In the genomic region with DNA sequence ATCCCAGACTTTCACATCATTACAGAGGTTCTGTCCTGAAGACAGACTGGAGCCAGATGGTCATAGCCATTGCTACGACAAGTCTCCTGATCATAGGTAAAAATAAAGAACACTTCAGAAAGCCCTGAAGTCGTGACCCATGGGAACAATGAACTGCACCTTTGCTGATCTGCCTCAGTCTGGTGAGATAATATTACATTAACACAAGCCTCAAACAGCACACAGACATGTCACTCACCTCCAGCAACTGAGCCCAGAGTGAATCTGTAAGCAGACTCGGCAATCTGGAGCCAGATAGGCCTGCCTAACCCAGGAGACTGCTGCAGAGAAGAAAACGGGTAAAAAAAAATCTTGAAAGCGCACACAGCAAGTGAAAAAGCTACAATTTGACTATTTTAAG, we compare ENCODE assay signal across 24 cellular contexts.
A peak's percentile ranks its signal among the peaks of the same experiment; 100 is the strongest.
DNase-seq lines count a peak whose midpoint lies in the region; ATAC-seq and TF ChIP-seq lines count a peak whose summit lies in the region.
"Had no signal": no experiment of that assay in that cellular context is flagged by ENCODE, and none has a peak within 500 bp of the region (broad histone marks: within the 10 kb centered on the region; RNA-seq: fewer than 3 reads in every experiment).

No MANE protein-coding gene starts in this region.

- peak overlapping the region; percentile 21 for H3K27ac ChIP-seq in cardiac muscle cell
- no peak overlapping the region for H3K27ac ChIP-seq in tibial artery
- H3K27ac ChIP-seq: GM23248, sigmoid colon, SK-N-MC, vagina had no signal

- H3K4me1 ChIP-seq in cardiac muscle cell (ENCODE audit: low read depth), result peaks cover 3% of the 10 kb centered on the region
- H3K4me1 ChIP-seq in tibial artery, result no peaks in the 10 kb centered on the region
- H3K4me1 ChIP-seq: vagina had no signal

- no peak for DNase-seq in cardiac muscle cell (ENCODE audit: low read depth in 1 of 2, low spot score in 1 of 2)
- no peak for DNase-seq in cardiac septum (ENCODE audit: low spot score)
- peak; percentile 77 to 96 for DNase-seq in NCI-H524 (lab: John Stamatoyannopoulos, UW)
- DNase-seq in left ventricle myocardium superior, result no peak
- no peak for DNase-seq in activated CD4-positive, alpha-beta T cell treated with anti-CD3 and anti-CD28 coated beads, Interleukin-2, amount 10 ng/mL, durations not matched to agents 7 days and 5 days
- no peak for DNase-seq in tibial artery
- DNase-seq: activated CD4-positive, alpha-beta memory T cell treated with anti-CD3 and anti-CD28 coated beads for 36 hours; activated naive CD4-positive, alpha-beta T cell; activated T-cell treated with anti-CD3 and anti-CD28 coated beads for 4 hours; C1 segment of cervical spinal cord; erythroblast; foreskin melanocyte; GM23248; mesendoderm; naive thymus-derived CD4-positive, alpha-beta T cell; NCI-H2029 treated with DMSO at 0.1 percent for 48 hours; NCI-H748 treated with DMSO at 0.1 percent for 48 hours; sigmoid colon; T-helper 2 cell had no signal

- H3K27ac Mint-ChIP-seq in activated CD4-positive, alpha-beta T cell treated with anti-CD3 and anti-CD28 coated beads, Interleukin-2, amount 10 ng/mL, durations not matched to agents 7 days and 5 days, result no peak overlapping the region
- H3K27ac Mint-ChIP-seq: activated CD4-positive, alpha-beta memory T cell treated with anti-CD3 and anti-CD28 coated beads for 36 hours had no signal

- H3K36me3 ChIP-seq in cardiac muscle cell (peaks cover 9% of the 10 kb centered on the region), tibial artery (peaks cover 8 to 16% (median 10%) of the 10 kb centered on the region in 3 donors)
- H3K36me3 ChIP-seq: vagina had no signal

- H3K9me3 ChIP-seq in cardiac muscle cell (ENCODE audit: low read depth), result no peaks in the 10 kb centered on the region
- H3K9me3 ChIP-seq in tibial artery, result no peaks in the 10 kb centered on the region
- H3K9me3 ChIP-seq: sigmoid colon, vagina had no signal

- H3K4me1 Mint-ChIP-seq in activated CD4-positive, alpha-beta T cell treated with anti-CD3 and anti-CD28 coated beads, Interleukin-2, amount 10 ng/mL, durations not matched to agents 7 days and 5 days, result no peaks in the 10 kb centered on the region

- POLR2A ChIA-PET in activated CD4-positive, alpha-beta T cell treated with anti-CD3 and anti-CD28 coated beads, Interleukin-2, amount 10 ng/mL, durations not matched to agents 7 days and 5 days (lab: Charles Lee), result no interaction called here

- intact Hi-C loops in cardiac septum (cut with DNase I), result loop anchor here (5.0 to 10.0 kb wide), 2 partner anchors 70 to 287 kb away; a partner anchor contains a TSS
- intact Hi-C loops in left ventricle myocardium superior (cut with micrococcal nuclease), result no loop called here
- intact Hi-C loops in tibial artery (cut with DNase I; ENCODE audit: low total_unique reads), result loop anchor here (10.0 kb wide), 1 partner anchor 290 kb away; a partner anchor contains a TSS

- no peak overlapping the region for H3K4me3 ChIP-seq in cardiac muscle cell
- H3K4me3 ChIP-seq in tibial artery, result no peak overlapping the region
- H3K4me3 ChIP-seq: GM23248, sigmoid colon, SK-N-MC, vagina had no signal

- CTCF ChIA-PET in activated CD4-positive, alpha-beta T cell treated with anti-CD3 and anti-CD28 coated beads, Interleukin-2, amount 10 ng/mL, durations not matched to agents 7 days and 5 days (lab: Charles Lee), result no interaction called here

- no peak for TF ChIP-seq CTCF in cardiac muscle cell (IDR thresholded peaks at IDR 0.05; ENCODE audit: low read depth, low read length)
- no peak for TF ChIP-seq CTCF in tibial artery (IDR thresholded peaks at IDR 0.05)

- H3K9me3 Mint-ChIP-seq in activated CD4-positive, alpha-beta T cell treated with anti-CD3 and anti-CD28 coated beads, Interleukin-2, amount 10 ng/mL, durations not matched to agents 7 days and 5 days, result no peaks in the 10 kb centered on the region
- H3K9me3 Mint-ChIP-seq: activated CD4-positive, alpha-beta memory T cell treated with anti-CD3 and anti-CD28 coated beads for 36 hours had no signal

- H3K27me3 Mint-ChIP-seq in activated CD4-positive, alpha-beta T cell treated with anti-CD3 and anti-CD28 coated beads, Interleukin-2, amount 10 ng/mL, durations not matched to agents 7 days and 5 days, result no peaks in the 10 kb centered on the region
- H3K27me3 Mint-ChIP-seq: activated CD4-positive, alpha-beta memory T cell treated with anti-CD3 and anti-CD28 coated beads for 36 hours; naive thymus-derived CD4-positive, alpha-beta T cell had no signal

- H3K27me3 ChIP-seq in cardiac muscle cell (no peaks in the 10 kb centered on the region), tibial artery (no peaks in the 10 kb centered on the region)
- H3K27me3 ChIP-seq: sigmoid colon, vagina had no signal

- peaks cover 9% of the 10 kb centered on the region for H3K36me3 Mint-ChIP-seq in activated CD4-positive, alpha-beta T cell treated with anti-CD3 and anti-CD28 coated beads, Interleukin-2, amount 10 ng/mL, durations not matched to agents 7 days and 5 days (ENCODE audit: low read depth)

- peak; percentile 42 for ATAC-seq in left ventricle myocardium superior
- ATAC-seq in HG03139 (IDR thresholded peaks at IDR 0.05; ENCODE audit: unreplicated experiment), result no peak
- no peak for ATAC-seq in HG03442 (IDR thresholded peaks at IDR 0.05; ENCODE audit: unreplicated experiment)
- ATAC-seq: naive thymus-derived CD4-positive, alpha-beta T cell; Panc1 had no signal

- no peak overlapping the region for H3K4me3 Mint-ChIP-seq in activated CD4-positive, alpha-beta T cell treated with anti-CD3 and anti-CD28 coated beads, Interleukin-2, amount 10 ng/mL, durations not matched to agents 7 days and 5 days
- H3K4me3 Mint-ChIP-seq: activated CD4-positive, alpha-beta memory T cell treated with anti-CD3 and anti-CD28 coated beads for 36 hours; naive thymus-derived CD4-positive, alpha-beta T cell had no signal

Comparison
In these comparisons a context has a peak if more than half of its experiments do, and no peak if none do; other contexts are left out.
1. DNase-seq: peak in NCI-H524 (2 of 2); none in cardiac muscle cell (0 of 2), cardiac septum (single experiment), left ventricle myocardium superior (single experiment), activated CD4-positive, alpha-beta T cell treated with anti-CD3 and anti-CD28 coated beads, Interleukin-2, amount 10 ng/mL, durations not matched to agents 7 days and 5 days (single experiment) and tibial artery (0 of 2).